Comparison of ENCODE assay signal across 21 cellular contexts in the genomic region with DNA sequence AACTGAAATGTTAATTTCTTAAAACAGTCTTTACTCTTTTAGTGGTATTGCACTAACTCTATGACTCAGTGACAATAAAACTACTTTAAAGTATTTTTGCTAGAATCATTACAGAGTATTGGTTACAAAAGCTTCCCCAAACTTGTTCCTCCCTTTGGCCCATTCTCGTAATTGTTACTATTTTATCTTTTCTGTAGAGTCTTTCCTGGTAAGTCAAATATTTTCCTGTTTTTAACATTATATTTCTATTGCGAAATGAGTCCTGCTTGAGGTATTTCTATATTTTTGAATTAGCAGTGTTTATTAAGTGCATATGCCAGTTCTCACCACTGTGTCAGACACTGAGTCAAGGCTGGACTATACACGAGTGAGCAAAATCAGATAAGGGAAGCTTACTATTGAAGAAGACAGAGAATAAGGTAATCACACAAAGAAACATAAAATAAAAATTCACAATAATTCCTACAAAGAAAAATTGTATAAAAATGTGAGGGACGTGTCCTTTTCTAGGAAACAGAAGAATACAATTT.
"Had no signal": no experiment of that assay in that cellular context is flagged by ENCODE, and none has a peak within 500 bp of the region (broad histone marks: within the 10 kb centered on the region; RNA-seq: fewer than 3 reads in every experiment).

No MANE protein-coding gene starts in this region.

- H3K27ac ChIP-seq: adrenal gland, epithelial cell of prostate, foreskin keratinocyte, left lung, right lobe of liver, skin epidermis, tibial artery had no signal

- H3K4me1 ChIP-seq: adrenal gland, foreskin keratinocyte, left lung, right lobe of liver, tibial artery had no signal

- H3K9me3 ChIP-seq: adrenal gland, left lung, right lobe of liver, tibial artery had no signal

- H3K4me3 ChIP-seq: adrenal gland, left lung, lung, right lobe of liver, skin epidermis, tibial artery had no signal

- H3K27me3 ChIP-seq: adrenal gland, foreskin keratinocyte, left lung, right lobe of liver, tibial artery had no signal

- ATAC-seq: activated T-cell treated with anti-CD3 and anti-CD28 coated beads, Interleukin-2, amount 50 U/mL, for 4 hours; foreskin keratinocyte; left lung; naive thymus-derived CD4-positive, alpha-beta T cell; right lobe of liver; stimulated activated effector memory CD8-positive, alpha-beta T cell treated with anti-CD3 and anti-CD28 coated beads, Interleukin-12 subunit alpha, Interleukin-12 subunit beta, amount 100 ng/mL, for 72 hours; stimulated activated naive CD8-positive, alpha-beta T cell treated with anti-CD3 and anti-CD28 coated beads, Interleukin-15, amount 100 ng/mL, for 72 hours had no signal

- DNase-seq: activated CD4-positive, alpha-beta T cell treated with anti-CD3 and anti-CD28 coated beads for 4 hours; activated CD4-positive, alpha-beta T cell treated with anti-CD3 and anti-CD28 coated beads, Interleukin-2, amount 50 U/mL, for 48 hours; activated CD4-positive, CD25-positive, alpha-beta regulatory T cell; activated CD8-positive, alpha-beta memory T cell treated with anti-CD3 and anti-CD28 coated beads, Interleukin-2, amount 50 U/mL, for 48 hours; activated naive CD4-positive, alpha-beta T cell; activated T-cell treated with anti-CD3 and anti-CD28 coated beads, Interleukin-2, amount 50 U/mL, for 4 hours; adrenal gland; foreskin keratinocyte; immature natural killer cell; kidney glomerular epithelial cell; left lung; naive thymus-derived CD4-positive, alpha-beta T cell; posterior cingulate gyrus; right lobe of liver; stimulated activated CD4-positive, alpha-beta T cell treated with anti-CD3 and anti-CD28 coated beads, Interleukin-2, amount 100 ng/mL, for 24 hours; stimulated activated naive CD8-positive, alpha-beta T cell treated with anti-CD3 and anti-CD28 coated beads, Interleukin-15, amount 100 ng/mL, for 72 hours; tibial artery had no signal

- H3K36me3 ChIP-seq: adrenal gland, left lung, right lobe of liver, tibial artery had no signal
